ENCODE assay signal across 1 cellular context in the genomic region with DNA sequence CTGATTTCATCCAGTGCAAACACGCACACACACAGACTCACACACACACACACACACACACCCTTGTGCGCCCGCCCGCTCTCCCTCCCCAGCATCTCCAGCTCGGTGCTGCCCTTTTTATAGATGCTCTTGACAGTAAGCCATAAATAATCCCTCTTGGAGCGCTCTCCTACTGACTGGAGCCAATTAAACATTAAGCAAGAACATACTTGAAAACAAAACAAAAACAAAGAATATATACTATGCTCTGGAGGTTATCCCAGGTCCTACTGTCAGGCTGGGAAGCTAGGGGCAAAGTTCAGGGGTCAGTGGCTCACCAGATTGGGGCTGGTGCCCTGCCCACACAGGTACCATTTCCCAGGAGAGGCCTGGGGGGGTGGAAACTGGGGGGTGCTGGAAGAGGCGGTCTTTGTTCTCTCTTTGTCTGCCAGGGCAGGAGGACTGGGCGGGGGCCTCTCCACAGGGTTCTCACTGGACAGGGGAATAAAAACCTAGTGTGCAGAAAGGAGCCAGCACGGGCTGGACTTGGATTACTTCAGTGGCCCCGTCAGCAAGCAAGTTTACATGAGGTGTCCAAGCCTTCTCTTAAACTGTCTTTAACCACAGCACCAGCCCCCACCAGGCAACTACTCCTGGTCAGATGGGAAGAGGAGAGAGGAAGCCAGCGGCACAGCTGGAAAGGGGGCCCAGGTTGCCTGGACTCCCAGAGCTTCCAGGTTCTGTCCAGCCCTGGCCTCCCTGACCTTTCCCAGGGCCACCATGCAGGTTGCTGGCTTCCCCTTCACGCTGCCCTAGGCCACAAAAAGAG.
TF ChIP-seq lines count a peak whose summit lies in the region.

No MANE protein-coding gene starts in this region.

TF ChIP-seq in HepG2, 621 proteins besides CTCF, POLR2A, EP300 and RAD21 (continued from another document and continues in another):
- TF ChIP-seq, protein P1, sequence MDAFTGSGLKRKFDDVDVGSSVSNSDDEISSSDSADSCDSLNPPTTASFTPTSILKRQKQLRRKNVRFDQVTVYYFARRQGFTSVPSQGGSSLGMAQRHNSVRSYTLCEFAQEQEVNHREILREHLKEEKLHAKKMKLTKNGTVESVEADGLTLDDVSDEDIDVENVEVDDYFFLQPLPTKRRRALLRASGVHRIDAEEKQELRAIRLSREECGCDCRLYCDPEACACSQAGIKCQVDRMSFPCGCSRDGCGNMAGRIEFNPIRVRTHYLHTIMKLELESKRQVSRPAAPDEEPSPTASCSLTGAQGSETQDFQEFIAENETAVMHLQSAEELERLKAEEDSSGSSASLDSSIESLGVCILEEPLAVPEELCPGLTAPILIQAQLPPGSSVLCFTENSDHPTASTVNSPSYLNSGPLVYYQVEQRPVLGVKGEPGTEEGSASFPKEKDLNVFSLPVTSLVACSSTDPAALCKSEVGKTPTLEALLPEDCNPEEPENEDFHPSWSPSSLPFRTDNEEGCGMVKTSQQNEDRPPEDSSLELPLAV (CRISPR knock-in tag; conservative IDR thresholded peaks at IDR 0.05; ENCODE audit: low read depth), result no peak
- TF ChIP-seq KLF12 (CRISPR knock-in tag; IDR thresholded peaks at IDR 0.05; ENCODE audit: borderline replicate concordance) (peak; percentile 12; the same call in 1 of the 2 replicates), ZNF713 (CRISPR knock-in tag; IDR thresholded peaks at IDR 0.05) (no peak), ZNF660 (CRISPR knock-in tag; IDR thresholded peaks at IDR 0.05; ENCODE audit: borderline replicate concordance, low read depth) (no peak), AGO1 (IDR thresholded peaks at IDR 0.05; ENCODE audit: low read depth, low read length, poor library complexity, severe bottlenecking) (no peak), PPARG (CRISPR knock-in tag; conservative IDR thresholded peaks at IDR 0.05) (peak; percentile 41; the same call in 1 of the 2 replicates), ZNF569 (CRISPR knock-in tag; IDR thresholded peaks at IDR 0.05; ENCODE audit: borderline replicate concordance) (no peak), ZNF615 (CRISPR knock-in tag; IDR thresholded peaks at IDR 0.05; ENCODE audit: borderline replicate concordance) (no peak)
- TF ChIP-seq, protein P2, sequence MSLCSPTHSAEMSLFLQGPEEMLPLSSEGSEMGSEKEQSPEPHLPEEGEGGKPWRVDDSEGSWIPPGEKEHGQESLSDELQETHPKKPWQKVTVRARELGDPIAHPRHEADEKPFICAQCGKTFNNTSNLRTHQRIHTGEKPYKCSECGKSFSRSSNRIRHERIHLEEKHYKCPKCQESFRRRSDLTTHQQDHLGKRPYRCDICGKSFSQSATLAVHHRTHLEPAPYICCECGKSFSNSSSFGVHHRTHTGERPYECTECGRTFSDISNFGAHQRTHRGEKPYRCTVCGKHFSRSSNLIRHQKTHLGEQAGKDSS (CRISPR knock-in tag; IDR thresholded peaks at IDR 0.05; ENCODE audit: borderline replicate concordance, low read depth), result 0 out of 2 replicates have a peak, but pooled peaks have one; percentile 26
- TF ChIP-seq, protein P3, sequence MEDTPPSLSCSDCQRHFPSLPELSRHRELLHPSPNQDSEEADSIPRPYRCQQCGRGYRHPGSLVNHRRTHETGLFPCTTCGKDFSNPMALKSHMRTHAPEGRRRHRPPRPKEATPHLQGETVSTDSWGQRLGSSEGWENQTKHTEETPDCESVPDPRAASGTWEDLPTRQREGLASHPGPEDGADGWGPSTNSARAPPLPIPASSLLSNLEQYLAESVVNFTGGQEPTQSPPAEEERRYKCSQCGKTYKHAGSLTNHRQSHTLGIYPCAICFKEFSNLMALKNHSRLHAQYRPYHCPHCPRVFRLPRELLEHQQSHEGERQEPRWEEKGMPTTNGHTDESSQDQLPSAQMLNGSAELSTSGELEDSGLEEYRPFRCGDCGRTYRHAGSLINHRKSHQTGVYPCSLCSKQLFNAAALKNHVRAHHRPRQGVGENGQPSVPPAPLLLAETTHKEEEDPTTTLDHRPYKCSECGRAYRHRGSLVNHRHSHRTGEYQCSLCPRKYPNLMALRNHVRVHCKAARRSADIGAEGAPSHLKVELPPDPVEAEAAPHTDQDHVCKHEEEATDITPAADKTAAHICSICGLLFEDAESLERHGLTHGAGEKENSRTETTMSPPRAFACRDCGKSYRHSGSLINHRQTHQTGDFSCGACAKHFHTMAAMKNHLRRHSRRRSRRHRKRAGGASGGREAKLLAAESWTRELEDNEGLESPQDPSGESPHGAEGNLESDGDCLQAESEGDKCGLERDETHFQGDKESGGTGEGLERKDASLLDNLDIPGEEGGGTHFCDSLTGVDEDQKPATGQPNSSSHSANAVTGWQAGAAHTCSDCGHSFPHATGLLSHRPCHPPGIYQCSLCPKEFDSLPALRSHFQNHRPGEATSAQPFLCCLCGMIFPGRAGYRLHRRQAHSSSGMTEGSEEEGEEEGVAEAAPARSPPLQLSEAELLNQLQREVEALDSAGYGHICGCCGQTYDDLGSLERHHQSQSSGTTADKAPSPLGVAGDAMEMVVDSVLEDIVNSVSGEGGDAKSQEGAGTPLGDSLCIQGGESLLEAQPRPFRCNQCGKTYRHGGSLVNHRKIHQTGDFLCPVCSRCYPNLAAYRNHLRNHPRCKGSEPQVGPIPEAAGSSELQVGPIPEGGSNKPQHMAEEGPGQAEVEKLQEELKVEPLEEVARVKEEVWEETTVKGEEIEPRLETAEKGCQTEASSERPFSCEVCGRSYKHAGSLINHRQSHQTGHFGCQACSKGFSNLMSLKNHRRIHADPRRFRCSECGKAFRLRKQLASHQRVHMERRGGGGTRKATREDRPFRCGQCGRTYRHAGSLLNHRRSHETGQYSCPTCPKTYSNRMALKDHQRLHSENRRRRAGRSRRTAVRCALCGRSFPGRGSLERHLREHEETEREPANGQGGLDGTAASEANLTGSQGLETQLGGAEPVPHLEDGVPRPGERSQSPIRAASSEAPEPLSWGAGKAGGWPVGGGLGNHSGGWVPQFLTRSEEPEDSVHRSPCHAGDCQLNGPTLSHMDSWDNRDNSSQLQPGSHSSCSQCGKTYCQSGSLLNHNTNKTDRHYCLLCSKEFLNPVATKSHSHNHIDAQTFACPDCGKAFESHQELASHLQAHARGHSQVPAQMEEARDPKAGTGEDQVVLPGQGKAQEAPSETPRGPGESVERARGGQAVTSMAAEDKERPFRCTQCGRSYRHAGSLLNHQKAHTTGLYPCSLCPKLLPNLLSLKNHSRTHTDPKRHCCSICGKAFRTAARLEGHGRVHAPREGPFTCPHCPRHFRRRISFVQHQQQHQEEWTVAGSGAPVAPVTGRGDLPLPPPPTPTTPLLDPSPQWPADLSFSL (CRISPR knock-in tag; IDR thresholded peaks at IDR 0.05), result peak; percentile 94
- TF ChIP-seq, protein P4, sequence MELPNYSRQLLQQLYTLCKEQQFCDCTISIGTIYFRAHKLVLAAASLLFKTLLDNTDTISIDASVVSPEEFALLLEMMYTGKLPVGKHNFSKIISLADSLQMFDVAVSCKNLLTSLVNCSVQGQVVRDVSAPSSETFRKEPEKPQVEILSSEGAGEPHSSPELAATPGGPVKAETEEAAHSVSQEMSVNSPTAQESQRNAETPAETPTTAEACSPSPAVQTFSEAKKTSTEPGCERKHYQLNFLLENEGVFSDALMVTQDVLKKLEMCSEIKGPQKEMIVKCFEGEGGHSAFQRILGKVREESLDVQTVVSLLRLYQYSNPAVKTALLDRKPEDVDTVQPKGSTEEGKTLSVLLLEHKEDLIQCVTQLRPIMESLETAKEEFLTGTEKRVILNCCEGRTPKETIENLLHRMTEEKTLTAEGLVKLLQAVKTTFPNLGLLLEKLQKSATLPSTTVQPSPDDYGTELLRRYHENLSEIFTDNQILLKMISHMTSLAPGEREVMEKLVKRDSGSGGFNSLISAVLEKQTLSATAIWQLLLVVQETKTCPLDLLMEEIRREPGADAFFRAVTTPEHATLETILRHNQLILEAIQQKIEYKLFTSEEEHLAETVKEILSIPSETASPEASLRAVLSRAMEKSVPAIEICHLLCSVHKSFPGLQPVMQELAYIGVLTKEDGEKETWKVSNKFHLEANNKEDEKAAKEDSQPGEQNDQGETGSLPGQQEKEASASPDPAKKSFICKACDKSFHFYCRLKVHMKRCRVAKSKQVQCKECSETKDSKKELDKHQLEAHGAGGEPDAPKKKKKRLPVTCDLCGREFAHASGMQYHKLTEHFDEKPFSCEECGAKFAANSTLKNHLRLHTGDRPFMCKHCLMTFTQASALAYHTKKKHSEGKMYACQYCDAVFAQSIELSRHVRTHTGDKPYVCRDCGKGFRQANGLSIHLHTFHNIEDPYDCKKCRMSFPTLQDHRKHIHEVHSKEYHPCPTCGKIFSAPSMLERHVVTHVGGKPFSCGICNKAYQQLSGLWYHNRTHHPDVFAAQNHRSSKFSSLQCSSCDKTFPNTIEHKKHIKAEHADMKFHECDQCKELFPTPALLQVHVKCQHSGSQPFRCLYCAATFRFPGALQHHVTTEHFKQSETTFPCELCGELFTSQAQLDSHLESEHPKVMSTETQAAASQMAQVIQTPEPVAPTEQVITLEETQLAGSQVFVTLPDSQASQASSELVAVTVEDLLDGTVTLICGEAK (IDR thresholded peaks at IDR 0.05), result no peak
- TF ChIP-seq, protein P4 (CRISPR knock-in tag; IDR thresholded peaks at IDR 0.05), result peak; percentile 57; the same call in 1 of the 2 replicates
- TF ChIP-seq, protein P5, sequence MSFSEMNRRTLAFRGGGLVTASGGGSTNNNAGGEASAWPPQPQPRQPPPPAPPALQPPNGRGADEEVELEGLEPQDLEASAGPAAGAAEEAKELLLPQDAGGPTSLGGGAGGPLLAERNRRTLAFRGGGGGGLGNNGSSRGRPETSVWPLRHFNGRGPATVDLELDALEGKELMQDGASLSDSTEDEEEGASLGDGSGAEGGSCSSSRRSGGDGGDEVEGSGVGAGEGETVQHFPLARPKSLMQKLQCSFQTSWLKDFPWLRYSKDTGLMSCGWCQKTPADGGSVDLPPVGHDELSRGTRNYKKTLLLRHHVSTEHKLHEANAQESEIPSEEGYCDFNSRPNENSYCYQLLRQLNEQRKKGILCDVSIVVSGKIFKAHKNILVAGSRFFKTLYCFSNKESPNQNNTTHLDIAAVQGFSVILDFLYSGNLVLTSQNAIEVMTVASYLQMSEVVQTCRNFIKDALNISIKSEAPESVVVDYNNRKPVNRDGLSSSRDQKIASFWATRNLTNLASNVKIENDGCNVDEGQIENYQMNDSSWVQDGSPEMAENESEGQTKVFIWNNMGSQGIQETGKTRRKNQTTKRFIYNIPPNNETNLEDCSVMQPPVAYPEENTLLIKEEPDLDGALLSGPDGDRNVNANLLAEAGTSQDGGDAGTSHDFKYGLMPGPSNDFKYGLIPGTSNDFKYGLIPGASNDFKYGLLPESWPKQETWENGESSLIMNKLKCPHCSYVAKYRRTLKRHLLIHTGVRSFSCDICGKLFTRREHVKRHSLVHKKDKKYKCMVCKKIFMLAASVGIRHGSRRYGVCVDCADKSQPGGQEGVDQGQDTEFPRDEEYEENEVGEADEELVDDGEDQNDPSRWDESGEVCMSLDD (CRISPR knock-in tag; IDR thresholded peaks at IDR 0.05; ENCODE audit: borderline replicate concordance), result no peak
- TF ChIP-seq, protein P6, sequence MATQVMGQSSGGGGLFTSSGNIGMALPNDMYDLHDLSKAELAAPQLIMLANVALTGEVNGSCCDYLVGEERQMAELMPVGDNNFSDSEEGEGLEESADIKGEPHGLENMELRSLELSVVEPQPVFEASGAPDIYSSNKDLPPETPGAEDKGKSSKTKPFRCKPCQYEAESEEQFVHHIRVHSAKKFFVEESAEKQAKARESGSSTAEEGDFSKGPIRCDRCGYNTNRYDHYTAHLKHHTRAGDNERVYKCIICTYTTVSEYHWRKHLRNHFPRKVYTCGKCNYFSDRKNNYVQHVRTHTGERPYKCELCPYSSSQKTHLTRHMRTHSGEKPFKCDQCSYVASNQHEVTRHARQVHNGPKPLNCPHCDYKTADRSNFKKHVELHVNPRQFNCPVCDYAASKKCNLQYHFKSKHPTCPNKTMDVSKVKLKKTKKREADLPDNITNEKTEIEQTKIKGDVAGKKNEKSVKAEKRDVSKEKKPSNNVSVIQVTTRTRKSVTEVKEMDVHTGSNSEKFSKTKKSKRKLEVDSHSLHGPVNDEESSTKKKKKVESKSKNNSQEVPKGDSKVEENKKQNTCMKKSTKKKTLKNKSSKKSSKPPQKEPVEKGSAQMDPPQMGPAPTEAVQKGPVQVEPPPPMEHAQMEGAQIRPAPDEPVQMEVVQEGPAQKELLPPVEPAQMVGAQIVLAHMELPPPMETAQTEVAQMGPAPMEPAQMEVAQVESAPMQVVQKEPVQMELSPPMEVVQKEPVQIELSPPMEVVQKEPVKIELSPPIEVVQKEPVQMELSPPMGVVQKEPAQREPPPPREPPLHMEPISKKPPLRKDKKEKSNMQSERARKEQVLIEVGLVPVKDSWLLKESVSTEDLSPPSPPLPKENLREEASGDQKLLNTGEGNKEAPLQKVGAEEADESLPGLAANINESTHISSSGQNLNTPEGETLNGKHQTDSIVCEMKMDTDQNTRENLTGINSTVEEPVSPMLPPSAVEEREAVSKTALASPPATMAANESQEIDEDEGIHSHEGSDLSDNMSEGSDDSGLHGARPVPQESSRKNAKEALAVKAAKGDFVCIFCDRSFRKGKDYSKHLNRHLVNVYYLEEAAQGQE (IDR thresholded peaks at IDR 0.05; ENCODE audit: borderline replicate concordance in 1 of 2, low read depth in 1 of 2, low read length in 2 of 2), result no peak; a peak in 1 of 4 replicates
